Comparison of ENCODE assay signal across 16 cellular contexts in genomic region chr6:136718486-136718885, GRCh38.
"Had no signal": no experiment of that assay in that cellular context is flagged by ENCODE, and none has a peak within 500 bp of the region (broad histone marks: within the 10 kb centered on the region; RNA-seq: fewer than 3 reads in every experiment).

No MANE protein-coding gene starts in this region.

- H3K27ac Mint-ChIP-seq: activated CD4-positive, alpha-beta memory T cell treated with anti-CD3 and anti-CD28 coated beads for 36 hours; activated naive CD8-positive, alpha-beta T cell treated with anti-CD3 and anti-CD28 coated beads, Interleukin-2, amount 10 ng/mL, durations not matched to agents 7 days and 5 days; activated T-cell treated with anti-CD3 and anti-CD28 coated beads, Interleukin-2, amount 50 U/mL, for 72 hours had no signal

- H3K4me3 Mint-ChIP-seq: activated CD4-positive, alpha-beta memory T cell treated with anti-CD3 and anti-CD28 coated beads for 36 hours; activated naive CD8-positive, alpha-beta T cell treated with anti-CD3 and anti-CD28 coated beads, Interleukin-2, amount 10 ng/mL, durations not matched to agents 7 days and 5 days; activated T-cell treated with anti-CD3 and anti-CD28 coated beads, Interleukin-2, amount 50 U/mL, for 72 hours; neural crest cell had no signal

- H3K9me3 Mint-ChIP-seq: activated T-cell treated with anti-CD3 and anti-CD28 coated beads, Interleukin-2, amount 50 U/mL, for 72 hours; neural crest cell had no signal

- H3K4me1 ChIP-seq: breast epithelium had no signal

- H3K27me3 ChIP-seq: breast epithelium, gastrocnemius medialis, ovary, stomach had no signal

- H3K9me3 ChIP-seq: gastrocnemius medialis, ovary, thoracic aorta had no signal

- DNase-seq: activated CD4-positive, alpha-beta memory T cell treated with anti-CD3 and anti-CD28 coated beads for 36 hours; activated CD4-positive, CD25-positive, alpha-beta regulatory T cell treated with anti-CD3 and anti-CD28 coated beads, Interleukin-2, amount 50 U/mL, for 72 hours; activated naive CD8-positive, alpha-beta T cell treated with anti-CD3 and anti-CD28 coated beads, Interleukin-2, amount 10 ng/mL, durations not matched to agents 7 days and 5 days; activated T-cell treated with anti-CD3 and anti-CD28 coated beads, Interleukin-2, amount 50 U/mL, for 72 hours; anterior cingulate cortex; effector CD4-positive, alpha-beta T cell; gastrocnemius medialis; kidney; left ventricle myocardium superior; ovary; stimulated activated CD4-positive, alpha-beta T cell treated with anti-CD3 and anti-CD28 coated beads, Interleukin-2, amount 100 ng/mL, for 48 hours; stomach had no signal

- H3K4me3 ChIP-seq: breast epithelium, gastrocnemius medialis, ovary, stomach had no signal

- FAIRE-seq: kidney, urothelium cell line had no signal

- ATAC-seq: activated T-cell treated with anti-CD3 and anti-CD28 coated beads, Interleukin-2, amount 50 U/mL, for 72 hours; gastrocnemius medialis had no signal

- H3K27me3 Mint-ChIP-seq: activated CD4-positive, alpha-beta memory T cell treated with anti-CD3 and anti-CD28 coated beads for 36 hours; activated naive CD8-positive, alpha-beta T cell treated with anti-CD3 and anti-CD28 coated beads, Interleukin-2, amount 10 ng/mL, durations not matched to agents 7 days and 5 days had no signal

- H3K4me1 Mint-ChIP-seq: neural crest cell had no signal
